11 cellular contexts compared by ENCODE assay signal in the genomic region with DNA sequence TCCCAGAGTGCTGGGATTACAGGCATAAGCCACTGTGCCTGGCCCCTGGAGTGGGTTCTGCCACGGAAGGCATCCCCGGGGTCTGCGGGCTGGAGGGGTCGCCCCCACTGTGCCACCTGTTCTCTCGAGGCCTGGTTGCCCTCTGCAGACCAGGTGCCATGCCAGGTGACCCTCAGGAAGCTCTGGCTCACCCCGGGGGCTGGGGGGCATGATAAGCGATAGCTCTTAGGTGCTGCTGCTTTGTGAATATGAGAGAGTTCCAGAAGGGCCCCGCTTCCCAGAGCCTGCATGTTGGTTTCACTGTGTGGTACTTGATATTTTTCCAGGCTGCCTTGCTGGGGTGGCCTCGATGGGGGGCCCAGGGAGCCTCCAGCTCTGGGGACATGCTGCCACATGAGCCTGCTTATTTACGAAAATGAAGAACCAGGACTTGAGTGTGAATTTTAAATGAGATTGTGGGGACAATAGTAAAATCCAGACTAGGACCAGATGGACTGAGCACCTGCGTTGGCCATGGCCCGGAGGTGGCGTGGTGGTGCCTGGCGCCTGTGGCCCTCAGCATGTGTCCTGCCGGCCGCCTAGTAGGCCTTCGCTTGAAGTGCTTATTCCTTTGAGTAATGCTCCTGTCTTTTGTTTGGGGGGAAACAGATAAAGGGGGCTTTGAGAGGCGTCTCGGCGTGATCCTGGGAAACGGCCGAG. TPM values are rescaled to one million over a fixed set of nuclear protein-coding genes. Genes with fewer than 3 reads are reported as not detected.
DNase-seq lines count a peak whose midpoint lies in the region; ATAC-seq and TF ChIP-seq lines count a peak whose summit lies in the region.
"Had no signal": no experiment of that assay in that cellular context is flagged by ENCODE, and none has a peak within 500 bp of the region (broad histone marks: within the 10 kb centered on the region; RNA-seq: fewer than 3 reads in every experiment).

No MANE protein-coding gene starts in this region.

- H3K4me3 ChIP-seq in upper lobe of right lung, result peak overlapping the region; percentile 80

- H3K4me1 Mint-ChIP-seq in activated naive CD4-positive, alpha-beta T cell treated with anti-CD3 and anti-CD28 coated beads, Interleukin-2, amount 10 ng/mL, durations not matched to agents 7 days and 5 days, result peaks cover 81% of the 10 kb centered on the region
- H3K4me1 Mint-ChIP-seq in natural killer cell treated with Interleukin-12 subunit alpha and Interleukin-12 subunit beta and Interleukin-15 and Interleukin-18, amount 100 ng/mL, for 72 hours (ENCODE audit: low read depth in 2 of 2), result peaks cover 50 to 55% of the 10 kb centered on the region in 2 donors

- H3K4me3 Mint-ChIP-seq in activated naive CD4-positive, alpha-beta T cell treated with anti-CD3 and anti-CD28 coated beads, Interleukin-2, amount 10 ng/mL, durations not matched to agents 7 days and 5 days, result peak overlapping the region; percentile 96
- peak overlapping the region; percentile 32 for H3K4me3 Mint-ChIP-seq in natural killer cell treated with Interleukin-12 subunit alpha and Interleukin-12 subunit beta and Interleukin-15 and Interleukin-18, amount 100 ng/mL, for 72 hours

- H3K36me3 Mint-ChIP-seq in activated naive CD4-positive, alpha-beta T cell treated with anti-CD3 and anti-CD28 coated beads, Interleukin-2, amount 10 ng/mL, durations not matched to agents 7 days and 5 days, result peaks cover 47% of the 10 kb centered on the region
- H3K36me3 Mint-ChIP-seq in natural killer cell treated with Interleukin-12 subunit alpha and Interleukin-12 subunit beta and Interleukin-15 and Interleukin-18, amount 100 ng/mL, for 72 hours, result no peaks in the 10 kb centered on the region

- TF ChIP-seq CTCF in upper lobe of right lung (IDR thresholded peaks at IDR 0.05), result no peak

- H3K9me3 Mint-ChIP-seq in activated naive CD4-positive, alpha-beta T cell treated with anti-CD3 and anti-CD28 coated beads, Interleukin-2, amount 10 ng/mL, durations not matched to agents 7 days and 5 days, result no peaks in the 10 kb centered on the region
- H3K9me3 Mint-ChIP-seq in natural killer cell treated with Interleukin-12 subunit alpha and Interleukin-12 subunit beta and Interleukin-15 and Interleukin-18, amount 100 ng/mL, for 72 hours, result no peaks in the 10 kb centered on the region

- no peaks in the 10 kb centered on the region for H3K27me3 ChIP-seq in upper lobe of right lung

- H3K27me3 Mint-ChIP-seq in activated naive CD4-positive, alpha-beta T cell treated with anti-CD3 and anti-CD28 coated beads, Interleukin-2, amount 10 ng/mL, durations not matched to agents 7 days and 5 days, result no peaks in the 10 kb centered on the region
- H3K27me3 Mint-ChIP-seq in natural killer cell treated with Interleukin-12 subunit alpha and Interleukin-12 subunit beta and Interleukin-15 and Interleukin-18, amount 100 ng/mL, for 72 hours, result no peaks in the 10 kb centered on the region

- no peak for DNase-seq in activated naive CD4-positive, alpha-beta T cell treated with anti-CD3 and anti-CD28 coated beads, Interleukin-2, amount 10 ng/mL, durations not matched to agents 7 days and 5 days
- no peak for DNase-seq in activated naive CD4-positive, alpha-beta T cell (lab: John Stamatoyannopoulos, UW)
- DNase-seq in cerebellum (ENCODE audit: low spot score), result peak; percentile 78
- no peak for DNase-seq in natural killer cell treated with Interleukin-12 subunit alpha and Interleukin-12 subunit beta and Interleukin-15 and Interleukin-18, amount 100 ng/mL, for 72 hours (ENCODE audit: low spot score)
- peak; percentile 67 for DNase-seq in upper lobe of right lung
- no peak for DNase-seq in cortex of kidney (lab: John Stamatoyannopoulos, UW)
- DNase-seq in activated effector memory CD4-positive, alpha-beta T cell treated with Interleukin-2 at 50 U/mL for 16 hours, result no peak
- DNase-seq in GM19240 (ENCODE audit: insufficient read length, low spot score), result no peak
- DNase-seq: NCI-H345, T1000 had no signal

- CTCF ChIA-PET in activated naive CD4-positive, alpha-beta T cell treated with anti-CD3 and anti-CD28 coated beads, Interleukin-2, amount 10 ng/mL, durations not matched to agents 7 days and 5 days (lab: Charles Lee), result interaction anchor here (0.7 to 3.0 kb wide), 3 partner anchors 9 to 80 kb away, joined by 3 to 25 read pairs (median 8); partner anchors contain the start of gene FAAP20

- ATAC-seq in natural killer cell treated with Interleukin-12 subunit alpha and Interleukin-12 subunit beta and Interleukin-15 and Interleukin-18, amount 100 ng/mL, for 72 hours, result no peak
- no peak for ATAC-seq in upper lobe of right lung
- ATAC-seq: HCT116 had no signal

- peak overlapping the region; percentile 87 for H3K27ac ChIP-seq in upper lobe of right lung

- H3K9me3 ChIP-seq in upper lobe of right lung, result no peaks in the 10 kb centered on the region

- peaks cover 83% of the 10 kb centered on the region for H3K4me1 ChIP-seq in upper lobe of right lung

- peak overlapping the region; percentile 96 for H3K27ac Mint-ChIP-seq in activated naive CD4-positive, alpha-beta T cell treated with anti-CD3 and anti-CD28 coated beads, Interleukin-2, amount 10 ng/mL, durations not matched to agents 7 days and 5 days
- peak overlapping the region in 1 of 2 donors; percentile 75 for H3K27ac Mint-ChIP-seq in natural killer cell treated with Interleukin-12 subunit alpha and Interleukin-12 subunit beta and Interleukin-15 and Interleukin-18, amount 100 ng/mL, for 72 hours

- intact Hi-C loops in upper lobe of right lung (cut with DNase I), result no loop called here

- H3K36me3 ChIP-seq in upper lobe of right lung, result no peaks in the 10 kb centered on the region

RNA-seq across cellular contexts. Expression of gene SKI, which starts 7.3 kb away (rescaled TPM):
- total RNA-seq in cerebellum (23.4 TPM), upper lobe of right lung (89.6 TPM)
- total RNA-seq in natural killer cell treated with Interleukin-12 subunit alpha and Interleukin-12 subunit beta and Interleukin-15 and Interleukin-18, amount 100 ng/mL, for 72 hours, result 10 to 100 TPM; 16.5 to 42.7 TPM

RNA-seq across cellular contexts. Expression of gene FAAP20, which starts 40.9 kb away (rescaled TPM):
- total RNA-seq in cerebellum (14.0 TPM), upper lobe of right lung (55.3 TPM)
- 10 to 100 TPM; 43.4 to 61.8 TPM for total RNA-seq in natural killer cell treated with Interleukin-12 subunit alpha and Interleukin-12 subunit beta and Interleukin-15 and Interleukin-18, amount 100 ng/mL, for 72 hours

Comparison
In these comparisons a context has a peak if more than half of its experiments do, and no peak if none do; other contexts are left out.
1. DNase-seq: peak in cerebellum (single experiment) and upper lobe of right lung (single experiment); none in activated naive CD4-positive, alpha-beta T cell treated with anti-CD3 and anti-CD28 coated beads, Interleukin-2, amount 10 ng/mL, durations not matched to agents 7 days and 5 days (single experiment), activated naive CD4-positive, alpha-beta T cell (0 of 4), natural killer cell treated with Interleukin-12 subunit alpha and Interleukin-12 subunit beta and Interleukin-15 and Interleukin-18, amount 100 ng/mL, for 72 hours (single experiment), cortex of kidney (single experiment), activated effector memory CD4-positive, alpha-beta T cell treated with Interleukin-2 at 50 U/mL for 16 hours (single experiment) and GM19240 (single experiment).